ENCODE assay signal across 1 cellular context in the genomic region with DNA sequence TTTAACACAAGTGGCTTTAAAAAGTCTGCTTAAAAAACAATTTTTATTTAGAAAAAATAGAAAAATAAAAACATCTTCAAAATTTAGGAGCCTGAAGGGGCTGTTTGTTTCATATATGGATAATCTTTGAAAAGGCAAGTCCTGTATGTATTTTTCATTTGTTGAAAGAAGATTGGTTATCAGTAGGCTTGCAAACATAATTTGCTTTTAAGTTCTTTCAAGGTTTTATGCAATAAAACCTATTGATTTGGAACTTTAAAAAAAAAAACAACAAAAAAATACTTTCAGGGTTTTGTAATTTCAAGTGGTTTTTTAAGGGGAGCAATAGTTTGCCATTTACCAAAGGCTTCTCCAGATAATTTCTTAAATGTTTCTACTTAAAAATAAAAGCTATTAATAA.
TF ChIP-seq lines count a peak whose summit lies in the region.

No MANE protein-coding gene starts in this region.

TF ChIP-seq in K562, 482 proteins besides CTCF, POLR2A, EP300 and RAD21:
- no peak for TF ChIP-seq KLF13 (tag; IDR thresholded peaks at IDR 0.05; ENCODE audit: borderline replicate concordance, low read depth)
- TF ChIP-seq, protein P1, sequence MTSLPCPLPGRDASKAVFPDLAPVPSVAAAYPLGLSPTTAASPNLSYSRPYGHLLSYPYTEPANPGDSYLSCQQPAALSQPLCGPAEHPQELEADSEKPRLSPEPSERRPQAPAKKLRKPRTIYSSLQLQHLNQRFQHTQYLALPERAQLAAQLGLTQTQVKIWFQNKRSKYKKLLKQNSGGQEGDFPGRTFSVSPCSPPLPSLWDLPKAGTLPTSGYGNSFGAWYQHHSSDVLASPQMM (CRISPR knock-in tag; IDR thresholded peaks at IDR 0.05) = no peak
